Comparison of ENCODE assay signal across 1 cellular context in the genomic region with DNA sequence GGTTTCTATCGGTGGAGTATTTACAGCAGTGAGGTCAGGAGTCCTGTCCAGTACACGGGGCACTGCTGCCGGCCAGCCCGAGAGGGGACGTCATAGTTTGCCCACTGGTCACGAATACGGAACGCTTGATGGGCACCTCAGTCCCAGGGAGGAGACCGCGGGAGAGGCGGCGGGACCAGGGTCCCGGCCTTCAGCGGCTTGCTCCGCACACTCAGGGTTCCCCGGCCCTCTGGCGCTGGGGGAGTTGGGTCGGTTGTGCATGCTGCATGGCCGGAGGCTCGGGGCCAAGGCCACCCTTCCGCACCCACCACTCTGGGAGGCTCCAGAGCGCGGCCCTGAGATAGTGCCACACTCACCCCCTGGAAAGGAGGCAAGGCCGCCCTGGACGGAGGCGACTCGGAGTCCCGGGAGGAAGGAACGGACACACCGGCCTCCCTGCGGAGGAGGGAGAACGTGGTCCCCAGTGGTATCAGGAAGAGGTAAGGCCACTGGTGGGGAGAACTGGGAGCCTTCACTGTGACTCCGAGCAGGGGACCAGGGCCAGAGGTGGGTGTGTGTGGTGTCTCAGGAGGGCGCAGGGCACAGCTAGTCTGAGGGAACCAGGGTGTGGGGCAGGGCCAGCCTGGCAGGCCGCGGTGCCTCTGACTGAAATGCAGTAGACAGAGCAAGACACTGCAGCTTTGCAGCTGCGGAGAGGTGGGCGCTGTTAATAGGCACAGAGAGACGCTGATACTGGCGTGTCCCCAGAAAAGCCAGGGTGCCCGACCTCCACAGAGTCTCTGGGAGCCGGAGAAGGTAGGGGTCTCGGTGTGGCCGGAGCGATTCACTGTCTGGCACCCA.
TF ChIP-seq lines count a peak whose summit lies in the region.

No MANE protein-coding gene starts in this region.

TF ChIP-seq in HCT116, 20 proteins besides CTCF, POLR2A, EP300 and RAD21:
- no peak for TF ChIP-seq JUND (IDR thresholded peaks at IDR 0.05)
- TF ChIP-seq EZH2phosphoT487 (IDR thresholded peaks at IDR 0.05; ENCODE audit: borderline replicate concordance) = no peak
- TF ChIP-seq FOSL1 (IDR thresholded peaks at IDR 0.05; ENCODE audit: low read depth) = no peak
- TF ChIP-seq CBX3 (IDR thresholded peaks at IDR 0.05; ENCODE audit: low read depth) = no peak
- TF ChIP-seq, protein P1, sequence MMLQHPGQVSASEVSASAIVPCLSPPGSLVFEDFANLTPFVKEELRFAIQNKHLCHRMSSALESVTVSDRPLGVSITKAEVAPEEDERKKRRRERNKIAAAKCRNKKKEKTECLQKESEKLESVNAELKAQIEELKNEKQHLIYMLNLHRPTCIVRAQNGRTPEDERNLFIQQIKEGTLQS (IDR thresholded peaks at IDR 0.05) = no peak
- no peak for TF ChIP-seq POLR2AphosphoS5 (IDR thresholded peaks at IDR 0.05; ENCODE audit: low read depth, low read length)
- TF ChIP-seq EZH2 (IDR thresholded peaks at IDR 0.05) = no peak
- no peak for TF ChIP-seq EGR1 (IDR thresholded peaks at IDR 0.05; ENCODE audit: low read depth)
- no peak for TF ChIP-seq ELF1 (IDR thresholded peaks at IDR 0.05; ENCODE audit: borderline replicate concordance, low read depth)
- no peak for TF ChIP-seq TCF7L2 (IDR thresholded peaks at IDR 0.05; ENCODE audit: borderline replicate concordance, extremely low read depth, insufficient read depth, insufficient read length)
TF ChIP-seq in HCT116: peak in this region for 0.
